In the genomic region with DNA sequence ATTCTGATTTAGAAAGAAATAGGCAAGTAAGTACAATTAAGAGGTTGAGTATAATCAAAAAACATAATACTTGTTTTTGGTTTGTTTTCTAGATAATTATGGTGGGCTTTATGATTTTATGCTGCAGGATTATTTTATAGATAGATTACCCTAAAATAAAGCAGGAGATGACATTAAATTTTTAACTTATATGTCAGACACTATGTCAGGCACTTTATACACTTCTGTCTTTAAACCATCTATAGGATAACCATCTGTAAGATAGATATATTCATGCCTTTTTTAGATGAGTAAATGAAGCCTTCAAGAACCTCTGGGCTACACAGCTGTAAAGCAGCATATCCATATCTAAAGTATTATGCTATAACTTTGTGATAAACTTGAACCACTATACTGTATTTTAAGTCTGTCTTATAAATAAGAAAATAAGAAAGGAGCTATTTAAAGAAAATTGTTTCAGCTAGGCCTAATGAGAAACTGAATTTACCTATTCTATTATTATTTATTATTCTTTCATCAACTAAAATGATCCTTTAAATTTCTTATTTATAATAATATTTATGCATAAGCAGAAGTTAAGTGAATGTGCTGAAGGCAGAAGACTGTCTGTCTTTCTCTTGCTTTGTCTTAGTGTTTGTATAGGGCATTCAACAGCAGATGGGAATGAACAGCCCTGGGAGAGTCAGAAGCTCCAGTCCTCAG, we compare ENCODE assay signal across 1 cellular context.
TF ChIP-seq lines count a peak whose summit lies in the region.

No MANE protein-coding gene starts in this region.

TF ChIP-seq in IMR-90, 13 proteins besides CTCF, POLR2A, EP300 and RAD21:
- TF ChIP-seq RCOR1 (IDR thresholded peaks at IDR 0.05; ENCODE audit: insufficient replicate concordance, low read length): no peak
- TF ChIP-seq BHLHE40 (IDR thresholded peaks at IDR 0.05; ENCODE audit: low read depth, low read length): no peak
- no peak for TF ChIP-seq MAFK (IDR thresholded peaks at IDR 0.05; ENCODE audit: low read depth, low read length)
- no peak for TF ChIP-seq MXI1 (IDR thresholded peaks at IDR 0.05; ENCODE audit: borderline replicate concordance, low read depth, low read length)
- TF ChIP-seq FOS (IDR thresholded peaks at IDR 0.05; ENCODE audit: low read depth, low read length): no peak
- no peak for TF ChIP-seq RFX5 (IDR thresholded peaks at IDR 0.05; ENCODE audit: low read depth, low read length)
- TF ChIP-seq MAZ (IDR thresholded peaks at IDR 0.05; ENCODE audit: borderline replicate concordance, low read depth, low read length): no peak
- TF ChIP-seq, protein P1, sequence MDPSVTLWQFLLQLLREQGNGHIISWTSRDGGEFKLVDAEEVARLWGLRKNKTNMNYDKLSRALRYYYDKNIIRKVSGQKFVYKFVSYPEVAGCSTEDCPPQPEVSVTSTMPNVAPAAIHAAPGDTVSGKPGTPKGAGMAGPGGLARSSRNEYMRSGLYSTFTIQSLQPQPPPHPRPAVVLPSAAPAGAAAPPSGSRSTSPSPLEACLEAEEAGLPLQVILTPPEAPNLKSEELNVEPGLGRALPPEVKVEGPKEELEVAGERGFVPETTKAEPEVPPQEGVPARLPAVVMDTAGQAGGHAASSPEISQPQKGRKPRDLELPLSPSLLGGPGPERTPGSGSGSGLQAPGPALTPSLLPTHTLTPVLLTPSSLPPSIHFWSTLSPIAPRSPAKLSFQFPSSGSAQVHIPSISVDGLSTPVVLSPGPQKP (IDR thresholded peaks at IDR 0.05; ENCODE audit: borderline replicate concordance, low read depth, low read length): no peak
- TF ChIP-seq NFE2L2 (IDR thresholded peaks at IDR 0.05; ENCODE audit: low read depth, low read length): no peak
- no peak for TF ChIP-seq CHD1 (IDR thresholded peaks at IDR 0.05; ENCODE audit: low read depth, low read length)
- no peak for TF ChIP-seq SMC3 (IDR thresholded peaks at IDR 0.05; ENCODE audit: low read depth, low read length)
- TF ChIP-seq, protein P2, sequence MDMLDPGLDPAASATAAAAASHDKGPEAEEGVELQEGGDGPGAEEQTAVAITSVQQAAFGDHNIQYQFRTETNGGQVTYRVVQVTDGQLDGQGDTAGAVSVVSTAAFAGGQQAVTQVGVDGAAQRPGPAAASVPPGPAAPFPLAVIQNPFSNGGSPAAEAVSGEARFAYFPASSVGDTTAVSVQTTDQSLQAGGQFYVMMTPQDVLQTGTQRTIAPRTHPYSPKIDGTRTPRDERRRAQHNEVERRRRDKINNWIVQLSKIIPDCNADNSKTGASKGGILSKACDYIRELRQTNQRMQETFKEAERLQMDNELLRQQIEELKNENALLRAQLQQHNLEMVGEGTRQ (IDR thresholded peaks at IDR 0.05; ENCODE audit: low read depth, low read length): no peak
- no peak for TF ChIP-seq CEBPB (IDR thresholded peaks at IDR 0.05; ENCODE audit: low read depth, low read length)
